17 cellular contexts compared by ENCODE assay signal in genomic region chr20:16295534-16295933, GRCh38.
DNase-seq lines count a peak whose midpoint lies in the region; ATAC-seq and TF ChIP-seq lines count a peak whose summit lies in the region.
"Had no signal": no experiment of that assay in that cellular context is flagged by ENCODE, and none has a peak within 500 bp of the region (broad histone marks: within the 10 kb centered on the region; RNA-seq: fewer than 3 reads in every experiment).

No MANE protein-coding gene starts in this region.

- 87% methylated on average over 5 of the region's 5 CpGs for WGBS in hepatocyte (ENCODE audit: low lambda C conversion rate, missing lambda C conversion rate)

- no peak overlapping the region for H3K9ac ChIP-seq in endocrine pancreas (ENCODE audit: control insufficient read depth, insufficient read depth, low read length)
- H3K9ac ChIP-seq: BLaER1 treated with 17β-estradiol and CSF1 and Interleukin-3, amounts not matched to agents 10 nM and 100 nM had no signal

- no peak for TF ChIP-seq CTCF in hepatocyte (IDR thresholded peaks at IDR 0.05; ENCODE audit: poor library complexity)

- no peak overlapping the region for H2AFZ ChIP-seq in hepatocyte

- H3K27ac ChIP-seq in hepatocyte: no peak overlapping the region
- H3K27ac ChIP-seq: A549; BLaER1 treated with 17β-estradiol and CSF1 and Interleukin-3, amounts not matched to agents 10 nM and 100 nM; C4-2B had no signal

- H3K4me2 ChIP-seq in hepatocyte: no peak overlapping the region
- H3K4me2 ChIP-seq: A549; BLaER1 treated with 17β-estradiol and CSF1 and Interleukin-3, amounts not matched to agents 10 nM and 100 nM had no signal

- H3K27me3 ChIP-seq in endocrine pancreas (ENCODE audit: control insufficient read depth, insufficient read depth, low read length) (no peaks in the 10 kb centered on the region), hepatocyte (no peaks in the 10 kb centered on the region)
- H3K27me3 ChIP-seq: BLaER1 treated with 17β-estradiol and CSF1 and Interleukin-3, amounts not matched to agents 10 nM and 100 nM had no signal

- H3K9me3 ChIP-seq in endocrine pancreas (ENCODE audit: control insufficient read depth, low read length) (no peaks in the 10 kb centered on the region), hepatocyte (ENCODE audit: low read depth) (no peaks in the 10 kb centered on the region)
- H3K9me3 ChIP-seq: A549, Caco-2 had no signal

- H3K36me3 ChIP-seq in endocrine pancreas (ENCODE audit: control insufficient read depth, insufficient read depth, low read length): no peaks in the 10 kb centered on the region
- no peaks in the 10 kb centered on the region for H3K36me3 ChIP-seq in hepatocyte (replicated peaks; ENCODE audit: insufficient read depth, low read depth)

- ATAC-seq in HG03108 (IDR thresholded peaks at IDR 0.05; ENCODE audit: unreplicated experiment): no peak
- ATAC-seq: A549; CD8-positive, alpha-beta T cell had no signal

- DNase-seq in NCI-H510A treated with DMSO at 0.1 percent for 48 hours (lab: John Stamatoyannopoulos, UW): peak; percentile 29
- no peak for DNase-seq in NCI-H510A (lab: John Stamatoyannopoulos, UW)
- peak; percentile 19 for DNase-seq in hepatocyte (ENCODE audit: low spot score)
- no peak for DNase-seq in A172 (ENCODE audit: low spot score)
- DNase-seq: 8988T; AML-193; Calu3; CD4-positive, alpha-beta T cell; CD8-positive, alpha-beta T cell; DMS79 treated with DMSO at 0.1 percent for 48 hours; GF-D8 had no signal

- no peaks in the 10 kb centered on the region for H4K20me1 ChIP-seq in hepatocyte (ENCODE audit: insufficient read depth, poor library complexity, severe bottlenecking)
- H4K20me1 ChIP-seq: BLaER1 treated with 17β-estradiol and CSF1 and Interleukin-3, amounts not matched to agents 10 nM and 100 nM had no signal

- H3K4me3 ChIP-seq in endocrine pancreas (ENCODE audit: control insufficient read depth, insufficient read depth, low read length) (peak overlapping the region; percentile 30), hepatocyte (no peak overlapping the region)
- H3K4me3 ChIP-seq: A549; BLaER1 treated with 17β-estradiol and CSF1 and Interleukin-3, amounts not matched to agents 10 nM and 100 nM had no signal

- no peaks in the 10 kb centered on the region for H3K9me2 ChIP-seq in hepatocyte (replicated peaks; ENCODE audit: insufficient read depth)

- H3K4me1 ChIP-seq in endocrine pancreas (ENCODE audit: control insufficient read depth, insufficient read depth, low read length) (peaks cover 8% of the 10 kb centered on the region), hepatocyte (ENCODE audit: insufficient read depth) (no peaks in the 10 kb centered on the region)

- H3K79me2 ChIP-seq in hepatocyte: no peaks in the 10 kb centered on the region

Comparison
In these comparisons a context has a peak if more than half of its experiments do, and no peak if none do; other contexts are left out.
1. DNase-seq: peak in NCI-H510A treated with DMSO at 0.1 percent for 48 hours (single experiment) and hepatocyte (single experiment); none in NCI-H510A (single experiment) and A172 (single experiment).